Comparison of ENCODE assay signal across 8 cellular contexts in genomic region chr7:5525271-5526189, GRCh38. TPM values are rescaled to one million over a fixed set of nuclear protein-coding genes. Genes with fewer than 3 reads are reported as not detected.
DNase-seq lines count a peak whose midpoint lies in the region; ATAC-seq and TF ChIP-seq lines count a peak whose summit lies in the region.

No MANE protein-coding gene starts in this region.

- peaks cover 15% of the 10 kb centered on the region for H4K20me1 ChIP-seq in mammary epithelial cell (ENCODE audit: insufficient read depth, low read length)

- peaks cover 41% of the 10 kb centered on the region for H3K79me2 ChIP-seq in mammary epithelial cell (ENCODE audit: insufficient read depth, low read length)

- peaks cover 30% of the 10 kb centered on the region for H3K4me1 Mint-ChIP-seq in activated CD8-positive, alpha-beta memory T cell treated with anti-CD3 and anti-CD28 coated beads, Interleukin-2, amount 10 ng/mL, durations not matched to agents 7 days and 5 days

- H3K36me3 ChIP-seq in mammary epithelial cell (ENCODE audit: insufficient read depth, low read length) (peaks cover 21% of the 10 kb centered on the region), muscle layer of colon (ENCODE audit: insufficient read depth, low read length) (peaks cover 46% of the 10 kb centered on the region)

- H3K36me3 Mint-ChIP-seq in activated CD8-positive, alpha-beta memory T cell treated with anti-CD3 and anti-CD28 coated beads, Interleukin-2, amount 10 ng/mL, durations not matched to agents 7 days and 5 days = peaks cover 51% of the 10 kb centered on the region

- H3K27me3 Mint-ChIP-seq in activated CD8-positive, alpha-beta memory T cell treated with anti-CD3 and anti-CD28 coated beads, Interleukin-2, amount 10 ng/mL, durations not matched to agents 7 days and 5 days = peaks cover 3% of the 10 kb centered on the region

- H3K4me3 Mint-ChIP-seq in activated CD8-positive, alpha-beta memory T cell treated with anti-CD3 and anti-CD28 coated beads, Interleukin-2, amount 10 ng/mL, durations not matched to agents 7 days and 5 days = peak overlapping the region; percentile 98

- H3K4me2 ChIP-seq in mammary epithelial cell (ENCODE audit: insufficient read depth, low read depth, low read length) = no peak overlapping the region

- in situ Hi-C loops in mammary epithelial cell (cut with MboI; ENCODE audit: low sequenced_read_pairs in 2 of 2) = no loop called here

- no peaks in the 10 kb centered on the region for H3K27me3 ChIP-seq in mammary epithelial cell (ENCODE audit: insufficient read depth, low read length)
- H3K27me3 ChIP-seq in muscle layer of colon (ENCODE audit: control insufficient read depth in 1 of 2, insufficient read depth in 2 of 2, low read length in 2 of 2) = no peaks in the 10 kb centered on the region

- dilution Hi-C loops in mammary epithelial cell (cut with HindIII; ENCODE audit: low sequenced_read_pairs) = no loop called here

- H3K9me3 ChIP-seq in mammary epithelial cell (replicated peaks; ENCODE audit: insufficient read depth, low read length) (no peaks in the 10 kb centered on the region), muscle layer of colon (ENCODE audit: low read length) (no peaks in the 10 kb centered on the region)

- H3K9me3 Mint-ChIP-seq in activated CD8-positive, alpha-beta memory T cell treated with anti-CD3 and anti-CD28 coated beads, Interleukin-2, amount 10 ng/mL, durations not matched to agents 7 days and 5 days (ENCODE audit: low read depth) = no peaks in the 10 kb centered on the region

- H3K9ac ChIP-seq in mammary epithelial cell (ENCODE audit: insufficient read depth, low read length) = no peak overlapping the region
- H3K9ac ChIP-seq in muscle layer of colon (ENCODE audit: low read length) = no peak overlapping the region

- no peak overlapping the region for H2AFZ ChIP-seq in mammary epithelial cell (ENCODE audit: low read depth, low read length)

- WGBS in mammary epithelial cell (ENCODE audit: low coverage, missing lambda C conversion rate) = 51% methylated on average over 11 of the region's 11 CpGs

- CTCF ChIA-PET in activated CD8-positive, alpha-beta memory T cell treated with anti-CD3 and anti-CD28 coated beads, Interleukin-2, amount 10 ng/mL, durations not matched to agents 7 days and 5 days (lab: Charles Lee) = interaction anchor here (0.6 to 5.1 kb wide), 5 partner anchors 9 to 197 kb away, joined by 3 to 46 read pairs (median 4); no protein-coding TSS in a partner anchor
- CTCF ChIA-PET in mammary epithelial cell (lab: Charles Lee; ENCODE audit: low non-redundant PET) = interaction anchor here (0.7 kb wide), 1 partner anchor 140 kb away, joined by 3 read pairs; no protein-coding TSS in a partner anchor

- no peak overlapping the region for H3K4me3 ChIP-seq in mammary epithelial cell (replicated peaks in 1 of 3; ENCODE audit: insufficient read depth in 1 of 3, low read depth in 2 of 3, low read length in 3 of 3)
- no peak overlapping the region for H3K4me3 ChIP-seq in muscle layer of colon (ENCODE audit: low read depth in 1 of 2, low read length in 2 of 2)

- intact Hi-C loops in mammary epithelial cell (cut with micrococcal nuclease) = loop anchor here (1.0 kb wide), 2 partner anchors 24 to 34 kb away; no protein-coding TSS in a partner anchor

- no TSS peak for BruUV-seq in mammary epithelial cell (replicated peaks; lab: Mats Ljungman, UMichigan)

- no peak for ATAC-seq in activated CD8-positive, alpha-beta memory T cell treated with anti-CD3 and anti-CD28 coated beads, Interleukin-2, amount 10 ng/mL, durations not matched to agents 7 days and 5 days
- no peak for ATAC-seq in HG02970 (IDR thresholded peaks at IDR 0.05; ENCODE audit: low FRiP score, unreplicated experiment)
- ATAC-seq in GM18909 (IDR thresholded peaks at IDR 0.05; ENCODE audit: poor library complexity, unreplicated experiment) = no peak

- peak; percentile 69 for DNase-seq in activated CD8-positive, alpha-beta memory T cell treated with anti-CD3 and anti-CD28 coated beads, Interleukin-2, amount 10 ng/mL, durations not matched to agents 7 days and 5 days
- DNase-seq in activated CD8-positive, alpha-beta memory T cell treated with anti-CD3 and anti-CD28 coated beads, Interleukin-2, amount 50 U/mL, for 4 hours = no peak
- DNase-seq in RKO (ENCODE audit: low spot score) (peak; percentile 68), mammary epithelial cell (peak; percentile 47), putamen (ENCODE audit: low spot score) (no peak)

- no peak overlapping the region for H3K27ac ChIP-seq in mammary epithelial cell (ENCODE audit: insufficient read depth, low read depth, low read length)
- peak overlapping the region; percentile 98 for H3K27ac ChIP-seq in muscle layer of colon (ENCODE audit: low read depth, low read length)

- peaks cover 13% of the 10 kb centered on the region for H3K4me1 ChIP-seq in mammary epithelial cell (ENCODE audit: insufficient read depth, low read length)
- peaks cover 10% of the 10 kb centered on the region for H3K4me1 ChIP-seq in muscle layer of colon (ENCODE audit: insufficient read depth, low read length)

- H3K27ac Mint-ChIP-seq in activated CD8-positive, alpha-beta memory T cell treated with anti-CD3 and anti-CD28 coated beads, Interleukin-2, amount 10 ng/mL, durations not matched to agents 7 days and 5 days = peak overlapping the region; percentile 90

- TF ChIP-seq CTCF in mammary epithelial cell (conservative IDR thresholded peaks at IDR 0.05 in 1 of 2, IDR thresholded peaks at IDR 0.05 in 1 of 2; ENCODE audit: extremely low read depth in 1 of 2, insufficient read depth in 1 of 2, low read depth in 1 of 2, low read length in 2 of 2) = no peak

RNA-seq across cellular contexts. Expression of gene ACTB, which starts 4.9 kb away (rescaled TPM):
- over 10,000 TPM; 10,813 to 11,083 TPM for total RNA-seq in activated CD8-positive, alpha-beta memory T cell treated with anti-CD3 and anti-CD28 coated beads, Interleukin-2, amount 10 ng/mL, durations not matched to agents 7 days and 5 days
- 1,000 to 10,000 TPM; 6,894 to 7,221 TPM for total RNA-seq in mammary epithelial cell
- polyA plus RNA-seq in mammary epithelial cell = 6,356 TPM
- 14,859 TPM for polyA minus RNA-seq in mammary epithelial cell

RNA-seq across cellular contexts. Expression of gene FBXL18, which starts 11.9 kb away (rescaled TPM):
- total RNA-seq in activated CD8-positive, alpha-beta memory T cell treated with anti-CD3 and anti-CD28 coated beads, Interleukin-2, amount 10 ng/mL, durations not matched to agents 7 days and 5 days = 10 to 100 TPM; 14.2 to 14.3 TPM
- 10 to 100 TPM; 16.5 to 24.8 TPM for total RNA-seq in mammary epithelial cell
- polyA plus RNA-seq in mammary epithelial cell = 11.4 TPM
- polyA minus RNA-seq in mammary epithelial cell = 15.5 TPM

Comparison
In these comparisons a context has a peak if more than half of its experiments do, and no peak if none do; other contexts are left out.
1. DNase-seq: peak in activated CD8-positive, alpha-beta memory T cell treated with anti-CD3 and anti-CD28 coated beads, Interleukin-2, amount 10 ng/mL, durations not matched to agents 7 days and 5 days (single experiment), RKO (single experiment) and mammary epithelial cell (single experiment); none in activated CD8-positive, alpha-beta memory T cell treated with anti-CD3 and anti-CD28 coated beads, Interleukin-2, amount 50 U/mL, for 4 hours (single experiment) and putamen (single experiment).